Comparison of ENCODE assay signal across 30 cellular contexts in genomic region chr2:237195396-237196119, GRCh38.
DNase-seq lines count a peak whose midpoint lies in the region; TF ChIP-seq lines count a peak whose summit lies in the region.
"Had no signal": no experiment of that assay in that cellular context is flagged by ENCODE, and none has a peak within 500 bp of the region (broad histone marks: within the 10 kb centered on the region; RNA-seq: fewer than 3 reads in every experiment).

No MANE protein-coding gene starts in this region.

- H3K79me2 ChIP-seq in neural progenitor cell (ENCODE audit: low read depth): no peaks in the 10 kb centered on the region

- H3K36me3 Mint-ChIP-seq in neural progenitor cell: no peaks in the 10 kb centered on the region
- no peaks in the 10 kb centered on the region for H3K36me3 Mint-ChIP-seq in activated naive CD4-positive, alpha-beta T cell treated with anti-CD3 and anti-CD28 coated beads for 36 hours (ENCODE audit: low read depth)
- H3K36me3 Mint-ChIP-seq: activated naive CD4-positive, alpha-beta T cell treated with anti-CD3 and anti-CD28 coated beads, Interleukin-2, amount 50 U/mL, for 72 hours; CD8-positive, alpha-beta memory T cell; naive thymus-derived CD8-positive, alpha-beta T cell had no signal

- no peaks in the 10 kb centered on the region for H4K20me1 ChIP-seq in neural progenitor cell (ENCODE audit: low read depth)

- H3K4me1 ChIP-seq in neural progenitor cell: peaks cover 3% of the 10 kb centered on the region
- H3K4me1 ChIP-seq in vagina: peaks cover 26% of the 10 kb centered on the region
- H3K4me1 ChIP-seq: HAP-1, right lobe of liver, upper lobe of left lung had no signal

- no peak overlapping the region for H3K27ac ChIP-seq in neural progenitor cell
- H3K27ac ChIP-seq in vagina: peak overlapping the region; percentile 79
- H3K27ac ChIP-seq: ovary, right lobe of liver, upper lobe of left lung had no signal

- H3K27me3 Mint-ChIP-seq in neural progenitor cell (ENCODE audit: insufficient read depth, low read depth): peaks cover 4% of the 10 kb centered on the region
- peaks cover 2% of the 10 kb centered on the region for H3K27me3 Mint-ChIP-seq in activated naive CD4-positive, alpha-beta T cell treated with anti-CD3 and anti-CD28 coated beads for 36 hours (ENCODE audit: low read depth)

- H2AFZ ChIP-seq in neural progenitor cell (replicated peaks): no peak overlapping the region

- no peaks in the 10 kb centered on the region for H3K9me3 Mint-ChIP-seq in neural progenitor cell
- H3K9me3 Mint-ChIP-seq in activated naive CD4-positive, alpha-beta T cell treated with anti-CD3 and anti-CD28 coated beads for 36 hours: no peaks in the 10 kb centered on the region
- H3K9me3 Mint-ChIP-seq: activated naive CD4-positive, alpha-beta T cell treated with anti-CD3 and anti-CD28 coated beads, Interleukin-2, amount 50 U/mL, for 72 hours; activated T-helper 17 cell treated with anti-CD3 and anti-CD28 coated beads, Interleukin-2, amount 50 U/mL, for 72 hours; dendritic cell treated with granulocyte-macrophage colony-stimulating factor and Interleukin-4, amounts not matched to agents 40 ng/mL and 50 ng/mL, for 4 days; naive thymus-derived CD8-positive, alpha-beta T cell had no signal

- no peak overlapping the region for H3K9ac ChIP-seq in neural progenitor cell

- H3K27me3 ChIP-seq in kidney epithelial cell (ENCODE audit: control insufficient read depth, insufficient read depth, low read length): peaks cover 7% of the 10 kb centered on the region
- no peaks in the 10 kb centered on the region for H3K27me3 ChIP-seq in neural progenitor cell
- no peaks in the 10 kb centered on the region for H3K27me3 ChIP-seq in vagina
- H3K27me3 ChIP-seq: ovary, right lobe of liver, stomach, upper lobe of left lung had no signal

- H3F3A ChIP-seq in neural progenitor cell (ENCODE audit: low read depth): no peaks in the 10 kb centered on the region

- intact Hi-C loops in vagina (cut with DNase I): loop anchor here (10.0 kb wide), 1 partner anchor 119 kb away; no protein-coding TSS in a partner anchor
- intact Hi-C loops in activated naive CD4-positive, alpha-beta T cell treated with anti-CD3 and anti-CD28 coated beads for 36 hours (cut with micrococcal nuclease): no loop called here

- no peaks in the 10 kb centered on the region for H3K9me3 ChIP-seq in neural progenitor cell (ENCODE audit: low read depth)
- no peaks in the 10 kb centered on the region for H3K9me3 ChIP-seq in vagina
- H3K9me3 ChIP-seq: HAP-1, ovary, right lobe of liver, stomach, upper lobe of left lung had no signal

- CTCF ChIA-PET in activated naive CD4-positive, alpha-beta T cell treated with anti-CD3 and anti-CD28 coated beads for 36 hours (lab: Charles Lee): no interaction called here

- TF ChIP-seq POLR2A in vagina (IDR thresholded peaks at IDR 0.05): no peak

- TF ChIP-seq CTCF in kidney epithelial cell (IDR thresholded peaks at IDR 0.05; ENCODE audit: insufficient read depth, low read length, poor library complexity, severe bottlenecking) (no peak), neural progenitor cell (IDR thresholded peaks at IDR 0.05) (no peak), vagina (IDR thresholded peaks at IDR 0.05) (no peak)

- peak; percentile 30 for DNase-seq in activated CD8-positive, alpha-beta memory T cell treated with anti-CD3 and anti-CD28 coated beads, Interleukin-2, amount 50 U/mL, for 48 hours
- no peak for DNase-seq in activated CD8-positive, alpha-beta memory T cell treated with anti-CD3 and anti-CD28 coated beads for 24 hours
- DNase-seq in kidney epithelial cell (ENCODE audit: low read depth) (peak; percentile 57), neural progenitor cell (ENCODE audit: low spot score) (no peak), vagina (ENCODE audit: extremely low spot score in 2 of 2) (peak in 1 of 2 donors; percentile 85), NK-92 (lab: John Stamatoyannopoulos, UW; ENCODE audit: unreplicated experiment) (no peak), hepatic stellate cell (ENCODE audit: low spot score) (no peak)
- no peak for DNase-seq in activated naive CD4-positive, alpha-beta T cell treated with anti-CD3 and anti-CD28 coated beads for 36 hours
- DNase-seq: 8988T; activated CD8-positive, alpha-beta memory T cell treated with anti-CD3 and anti-CD28 coated beads, Interleukin-2, amount 50 U/mL, for 4 hours; aorta; caudate nucleus; CD8-positive, alpha-beta memory T cell; DMS53; naive thymus-derived CD8-positive, alpha-beta T cell; NCI-H1092 treated with DMSO at 0.1 percent for 48 hours; NCI-H2029 treated with DMSO at 0.1 percent for 48 hours; NCI-H2227 treated with DMSO at 0.1 percent for 48 hours; PC-3; right lobe of liver; SHP77 treated with DMSO at 0.1 percent for 48 hours; stomach; upper lobe of left lung had no signal

- no peak overlapping the region for H3K4me3 ChIP-seq in kidney epithelial cell (ENCODE audit: low read depth, low read length)
- no peak overlapping the region for H3K4me3 ChIP-seq in neural progenitor cell
- H3K4me3 ChIP-seq in vagina: no peak overlapping the region
- H3K4me3 ChIP-seq: HAP-1, ovary, right lobe of liver, stomach, upper lobe of left lung had no signal

- H3K4me2 ChIP-seq in neural progenitor cell: no peak overlapping the region

- H3K4me1 Mint-ChIP-seq in neural progenitor cell: peaks cover 19% of the 10 kb centered on the region
- no peaks in the 10 kb centered on the region for H3K4me1 Mint-ChIP-seq in activated naive CD4-positive, alpha-beta T cell treated with anti-CD3 and anti-CD28 coated beads for 36 hours (ENCODE audit: low read depth)
- H3K4me1 Mint-ChIP-seq: activated T-helper 17 cell treated with anti-CD3 and anti-CD28 coated beads, Interleukin-2, amount 50 U/mL, for 72 hours; B cell; CD8-positive, alpha-beta memory T cell; naive thymus-derived CD8-positive, alpha-beta T cell had no signal

- H3K4me3 Mint-ChIP-seq in neural progenitor cell: no peak overlapping the region
- no peak overlapping the region for H3K4me3 Mint-ChIP-seq in activated naive CD4-positive, alpha-beta T cell treated with anti-CD3 and anti-CD28 coated beads for 36 hours
- H3K4me3 Mint-ChIP-seq: activated T-helper 17 cell treated with anti-CD3 and anti-CD28 coated beads, Interleukin-2, amount 50 U/mL, for 72 hours; B cell; CD8-positive, alpha-beta memory T cell; dendritic cell treated with granulocyte-macrophage colony-stimulating factor and Interleukin-4, amounts not matched to agents 40 ng/mL and 50 ng/mL, for 4 days; naive thymus-derived CD8-positive, alpha-beta T cell; WTC11 had no signal

- H3K36me3 ChIP-seq in kidney epithelial cell (ENCODE audit: control insufficient read depth, insufficient read depth, low read length): no peaks in the 10 kb centered on the region
- H3K36me3 ChIP-seq in neural progenitor cell: no peaks in the 10 kb centered on the region
- no peaks in the 10 kb centered on the region for H3K36me3 ChIP-seq in vagina
- H3K36me3 ChIP-seq: HAP-1, ovary, right lobe of liver, stomach, upper lobe of left lung had no signal

- H3K27ac Mint-ChIP-seq in neural progenitor cell: peak overlapping the region; percentile 37
- H3K27ac Mint-ChIP-seq in activated naive CD4-positive, alpha-beta T cell treated with anti-CD3 and anti-CD28 coated beads for 36 hours: no peak overlapping the region
- H3K27ac Mint-ChIP-seq: activated naive CD4-positive, alpha-beta T cell treated with anti-CD3 and anti-CD28 coated beads, Interleukin-2, amount 50 U/mL, for 72 hours; activated T-helper 17 cell treated with anti-CD3 and anti-CD28 coated beads, Interleukin-2, amount 50 U/mL, for 72 hours; B cell; CD8-positive, alpha-beta memory T cell; dendritic cell treated with granulocyte-macrophage colony-stimulating factor and Interleukin-4, amounts not matched to agents 40 ng/mL and 50 ng/mL, for 4 days; naive thymus-derived CD8-positive, alpha-beta T cell; WTC11 had no signal

Comparison
In these comparisons a context has a peak if more than half of its experiments do, and no peak if none do; other contexts are left out.
1. DNase-seq: peak in activated CD8-positive, alpha-beta memory T cell treated with anti-CD3 and anti-CD28 coated beads, Interleukin-2, amount 50 U/mL, for 48 hours (single experiment) and kidney epithelial cell (single experiment); none in activated CD8-positive, alpha-beta memory T cell treated with anti-CD3 and anti-CD28 coated beads for 24 hours (single experiment), neural progenitor cell (single experiment), NK-92 (single experiment), activated naive CD4-positive, alpha-beta T cell treated with anti-CD3 and anti-CD28 coated beads for 36 hours (single experiment) and hepatic stellate cell (single experiment).